Comparison of ENCODE assay signal across 25 cellular contexts in the genomic region with DNA sequence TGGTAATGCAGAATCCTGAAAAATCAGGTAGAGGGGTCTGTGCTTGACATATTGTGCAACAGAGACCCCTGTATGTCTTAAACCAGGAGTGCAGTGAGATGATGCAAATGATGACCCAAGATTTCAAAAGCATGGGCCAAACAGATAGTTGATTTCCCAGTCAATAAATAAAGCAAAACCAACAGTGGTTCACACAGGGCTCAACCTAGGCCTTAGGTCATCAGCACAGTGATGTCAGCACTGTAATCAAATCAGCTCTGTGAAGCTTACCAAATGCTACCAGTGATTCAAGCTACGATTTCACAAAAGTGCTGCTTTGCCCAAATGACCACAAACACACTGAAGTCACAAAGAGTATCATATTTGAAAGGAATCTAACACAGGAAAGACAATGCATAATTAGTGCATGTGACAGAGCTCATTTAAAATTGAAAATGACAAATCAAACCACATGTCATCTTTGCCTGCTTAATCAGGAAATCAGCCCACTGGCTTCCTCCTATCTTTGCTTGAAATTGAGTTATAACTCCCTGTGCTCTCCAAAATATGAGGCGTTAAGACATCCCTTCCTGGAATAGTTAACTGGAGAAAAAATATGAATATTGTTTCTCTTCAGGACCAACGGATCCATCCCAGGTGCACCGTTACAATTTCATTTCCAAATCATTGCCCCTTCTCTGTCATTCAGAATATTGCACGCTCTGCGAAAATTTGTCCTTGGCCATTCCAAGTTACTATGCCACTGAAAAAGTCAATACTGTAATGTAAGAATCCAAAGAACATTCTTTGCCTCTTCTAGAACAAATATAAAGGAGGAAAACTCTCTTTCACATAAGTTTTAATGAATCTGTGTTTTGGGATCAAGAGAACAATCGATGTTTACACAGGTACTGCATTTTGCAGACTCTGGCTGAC. TPM values are rescaled to one million over a fixed set of nuclear protein-coding genes. Genes with fewer than 3 reads are reported as not detected.
DNase-seq lines count a peak whose midpoint lies in the region; ATAC-seq, FAIRE-seq and TF ChIP-seq lines count a peak whose summit lies in the region.
"Had no signal": no experiment of that assay in that cellular context is flagged by ENCODE, and none has a peak within 500 bp of the region (broad histone marks: within the 10 kb centered on the region; RNA-seq: fewer than 3 reads in every experiment).

No MANE protein-coding gene starts in this region.

- ATAC-seq in activated naive CD4-positive, alpha-beta T cell treated with anti-CD3 and anti-CD28 coated beads, Interleukin-2, amount 50 U/mL, for 72 hours = peak; percentile 59 to 62
- ATAC-seq in WTC11 = no peak
- ATAC-seq in GM21515 (IDR thresholded peaks at IDR 0.05; ENCODE audit: unreplicated experiment) = no peak

- no peak for TF ChIP-seq CTCF in WTC11 (IDR thresholded peaks at IDR 0.05)
- TF ChIP-seq CTCF in keratinocyte (optimal IDR thresholded peaks at IDR 0.05 in 1 of 3, IDR thresholded peaks at IDR 0.05 in 1 of 3, conservative IDR thresholded peaks at IDR 0.05 in 1 of 3; ENCODE audit: extremely low read depth in 1 of 3, insufficient read depth in 2 of 3, low read length in 3 of 3) = no peak
- no peak for TF ChIP-seq CTCF in vagina (IDR thresholded peaks at IDR 0.05)

- H4K20me1 ChIP-seq in keratinocyte (ENCODE audit: control insufficient read depth, extremely low read depth, insufficient read depth, low read length) = no peaks in the 10 kb centered on the region

- POLR2A ChIA-PET in WTC11 (lab: Charles Lee) = no interaction called here

- H3K27me3 Mint-ChIP-seq in WTC11 (ENCODE audit: low read depth) = no peaks in the 10 kb centered on the region
- H3K27me3 Mint-ChIP-seq: activated CD4-positive, alpha-beta T cell treated with anti-CD3 and anti-CD28 coated beads, Interleukin-2, amount 10 ng/mL, durations not matched to agents 24 days and 14 days had no signal

- H3K4me1 ChIP-seq in keratinocyte (ENCODE audit: control insufficient read depth, extremely low read depth, insufficient read depth, low read length) (no peaks in the 10 kb centered on the region), vagina (no peaks in the 10 kb centered on the region)

- H3K9me3 ChIP-seq in keratinocyte (ENCODE audit: control insufficient read depth, low read depth, low read length) (no peaks in the 10 kb centered on the region), vagina (no peaks in the 10 kb centered on the region)

- H3K9me1 ChIP-seq in keratinocyte (ENCODE audit: control insufficient read depth, extremely low read depth, insufficient read depth, low read length) = no peaks in the 10 kb centered on the region

- H3K27ac ChIP-seq in keratinocyte (ENCODE audit: control insufficient read depth, insufficient read depth, low read length) (no peak overlapping the region), vagina (no peak overlapping the region)
- H3K27ac ChIP-seq: RWPE1 had no signal

- H3K9me3 Mint-ChIP-seq in activated naive CD4-positive, alpha-beta T cell treated with anti-CD3 and anti-CD28 coated beads, Interleukin-2, amount 50 U/mL, for 72 hours = no peaks in the 10 kb centered on the region
- no peaks in the 10 kb centered on the region for H3K9me3 Mint-ChIP-seq in WTC11
- H3K9me3 Mint-ChIP-seq: activated CD4-positive, alpha-beta T cell treated with anti-CD3 and anti-CD28 coated beads, Interleukin-2, amount 10 ng/mL, durations not matched to agents 24 days and 14 days; activated naive CD8-positive, alpha-beta T cell treated with anti-CD3 and anti-CD28 coated beads, Interleukin-2, amount 10 ng/mL, durations not matched to agents 7 days and 5 days; HFFc6; nephron progenitor cell had no signal

- H3K36me3 ChIP-seq in keratinocyte (ENCODE audit: control insufficient read depth in 2 of 2, extremely low read depth in 1 of 2, insufficient read depth in 2 of 2, low read length in 2 of 2) (no peaks in the 10 kb centered on the region), vagina (no peaks in the 10 kb centered on the region)

- H3K27me3 ChIP-seq in keratinocyte (ENCODE audit: control insufficient read depth, extremely low read depth, insufficient read depth, low read length) = no peaks in the 10 kb centered on the region
- no peaks in the 10 kb centered on the region for H3K27me3 ChIP-seq in vagina

- H3K4me2 ChIP-seq in keratinocyte (ENCODE audit: control insufficient read depth, extremely low read depth, insufficient read depth, low read depth, low read length) = no peak overlapping the region

- dilution Hi-C loops in keratinocyte (cut with MboI; ENCODE audit: extremely low pct_ligation_motif_present, low sequenced_read_pairs) = no loop called here

- peak; percentile 36 for FAIRE-seq in keratinocyte (lab: Jason Lieb, UNC)
- FAIRE-seq: kidney, small intestine, TTC549, urothelium cell line had no signal

- no peak overlapping the region for H3K4me3 Mint-ChIP-seq in WTC11
- H3K4me3 Mint-ChIP-seq: activated CD4-positive, alpha-beta T cell treated with anti-CD3 and anti-CD28 coated beads, Interleukin-2, amount 10 ng/mL, durations not matched to agents 24 days and 14 days; activated naive CD8-positive, alpha-beta T cell treated with anti-CD3 and anti-CD28 coated beads, Interleukin-2, amount 10 ng/mL, durations not matched to agents 7 days and 5 days; HFFc6; nephron progenitor cell had no signal

- H3K36me3 Mint-ChIP-seq in activated naive CD4-positive, alpha-beta T cell treated with anti-CD3 and anti-CD28 coated beads, Interleukin-2, amount 50 U/mL, for 72 hours = no peaks in the 10 kb centered on the region
- H3K36me3 Mint-ChIP-seq in WTC11 = no peaks in the 10 kb centered on the region
- H3K36me3 Mint-ChIP-seq: activated naive CD8-positive, alpha-beta T cell treated with anti-CD3 and anti-CD28 coated beads, Interleukin-2, amount 10 ng/mL, durations not matched to agents 7 days and 5 days had no signal

- H3K4me3 ChIP-seq in keratinocyte (ENCODE audit: control insufficient read depth in 2 of 3, extremely low read depth in 1 of 3, insufficient read depth in 2 of 3, low read depth in 1 of 3, low read length in 3 of 3) = no peak overlapping the region
- no peak overlapping the region for H3K4me3 ChIP-seq in vagina

- H3K79me2 ChIP-seq in keratinocyte (ENCODE audit: control insufficient read depth, insufficient read depth, low read length) = no peaks in the 10 kb centered on the region

- no peak overlapping the region for H2AFZ ChIP-seq in keratinocyte (ENCODE audit: control insufficient read depth, low read length)

- no peak for DNase-seq in activated naive CD4-positive, alpha-beta T cell treated with anti-CD3 and anti-CD28 coated beads, Interleukin-2, amount 50 U/mL, for 72 hours (ENCODE audit: low spot score in 2 of 2)
- DNase-seq in activated naive CD4-positive, alpha-beta T cell treated with Interleukin-2 at 50 U/mL for 16 hours = no peak
- DNase-seq in WTC11 (ENCODE audit: low spot score) = no peak
- DNase-seq in keratinocyte (ENCODE audit: low read depth, low spot score) = no peak
- no peak for DNase-seq in DMS79 treated with DMSO at 0.1 percent for 48 hours (lab: John Stamatoyannopoulos, UW)
- no peak for DNase-seq in vagina (ENCODE audit: extremely low spot score in 2 of 2)
- no peak for DNase-seq in AML-193 (lab: John Stamatoyannopoulos, UW)
- DNase-seq: activated CD4-positive, alpha-beta T cell treated with anti-CD3 and anti-CD28 coated beads, Interleukin-2, amount 10 ng/mL, durations not matched to agents 24 days and 14 days; activated naive CD8-positive, alpha-beta T cell treated with anti-CD3 and anti-CD28 coated beads, Interleukin-2, amount 10 ng/mL, durations not matched to agents 7 days and 5 days; DMS79; foreskin melanocyte; HFFc6; hypothalamus; kidney; NCI-H1930; NCI-H446 treated with DMSO at 0.1 percent for 48 hours; nephron progenitor cell; small intestine; stimulated activated CD4-positive, alpha-beta T cell treated with anti-CD3 and anti-CD28 coated beads, Interleukin-4, amount 100 ng/mL, for 1 hour; substantia nigra; SW 1271 had no signal

- TF ChIP-seq POLR2A in vagina (IDR thresholded peaks at IDR 0.05) = no peak

- H3K27ac Mint-ChIP-seq in activated naive CD4-positive, alpha-beta T cell treated with anti-CD3 and anti-CD28 coated beads, Interleukin-2, amount 50 U/mL, for 72 hours = no peak overlapping the region
- H3K27ac Mint-ChIP-seq in WTC11 = no peak overlapping the region
- H3K27ac Mint-ChIP-seq: activated CD4-positive, alpha-beta T cell treated with anti-CD3 and anti-CD28 coated beads, Interleukin-2, amount 10 ng/mL, durations not matched to agents 24 days and 14 days; activated naive CD8-positive, alpha-beta T cell treated with anti-CD3 and anti-CD28 coated beads, Interleukin-2, amount 10 ng/mL, durations not matched to agents 7 days and 5 days; HFFc6; nephron progenitor cell had no signal

- intact Hi-C loops in vagina (cut with DNase I) = no loop called here

- no peak overlapping the region for H3K9ac ChIP-seq in keratinocyte (ENCODE audit: control insufficient read depth, extremely low read depth, insufficient read depth, low read length)

- CTCF ChIA-PET in WTC11 (lab: Charles Lee) = no interaction called here

- no peaks in the 10 kb centered on the region for H3K4me1 Mint-ChIP-seq in WTC11
- H3K4me1 Mint-ChIP-seq: activated CD4-positive, alpha-beta T cell treated with anti-CD3 and anti-CD28 coated beads, Interleukin-2, amount 10 ng/mL, durations not matched to agents 24 days and 14 days; nephron progenitor cell had no signal

RNA-seq across cellular contexts. Expression of a gene that starts 41.9 kb away (rescaled TPM):
- total RNA-seq in activated naive CD4-positive, alpha-beta T cell treated with anti-CD3 and anti-CD28 coated beads, Interleukin-2, amount 50 U/mL, for 72 hours = 10 to 100 TPM; 22.6 to 30.7 TPM
- total RNA-seq in WTC11 (2021) (29.5 to 31.9 TPM (median 29.8 TPM) in 3 replicates), vagina (24.6 TPM)
- polyA plus RNA-seq in keratinocyte = 24.4 to 34.8 TPM (median 27.8 TPM) in 3 replicates
- polyA plus RNA-seq in keratinocyte (2011; ENCODE audit: low read depth) = 20.4 TPM
- 14.3 and 23.5 TPM in 2 replicates for polyA plus RNA-seq in keratinocyte (2011; cell fraction: cytosol; rRNA removed)
- polyA plus RNA-seq in keratinocyte (2011; cell fraction: nucleus; rRNA removed) = 30.1 and 33.0 TPM in 2 replicates
- polyA plus RNA-seq in keratinocyte (2012; ENCODE audit: low replicate concordance) = 20.7 and 32.5 TPM in 2 replicates
- 18.3 to 31.6 TPM (median 25.1 TPM) in 3 replicates for polyA minus RNA-seq in keratinocyte
- polyA minus RNA-seq in keratinocyte (2011; cell fraction: cytosol; rRNA and poly(A)+ RNA removed) = 23.6 TPM
- polyA minus RNA-seq in keratinocyte (2011; cell fraction: nucleus; rRNA and poly(A)+ RNA removed) = 15.6 and 16.4 TPM in 2 replicates

RNA-seq across cellular contexts. Expression of a gene that starts 51.7 kb away (rescaled TPM):
- total RNA-seq in activated naive CD4-positive, alpha-beta T cell treated with anti-CD3 and anti-CD28 coated beads, Interleukin-2, amount 50 U/mL, for 72 hours = 10 to 100 TPM; 49.3 to 89.6 TPM
- total RNA-seq in WTC11 (2021) (40.8 to 45.4 TPM (median 42.3 TPM) in 3 replicates), vagina (34.6 TPM)
- 9.4 to 19.9 TPM (median 13.3 TPM) in 3 replicates for polyA plus RNA-seq in keratinocyte
- 11.3 TPM for polyA plus RNA-seq in keratinocyte (2011; ENCODE audit: low read depth)
- 6.9 and 10.9 TPM in 2 replicates for polyA plus RNA-seq in keratinocyte (2011; cell fraction: cytosol; rRNA removed)
- 27.8 and 29.3 TPM in 2 replicates for polyA plus RNA-seq in keratinocyte (2011; cell fraction: nucleus; rRNA removed)
- polyA plus RNA-seq in keratinocyte (2012; ENCODE audit: low replicate concordance) = 13.7 and 15.1 TPM in 2 replicates
- 13.0 to 30.2 TPM (median 17.9 TPM) in 3 replicates for polyA minus RNA-seq in keratinocyte
- 9.2 TPM for polyA minus RNA-seq in keratinocyte (2011; cell fraction: cytosol; rRNA and poly(A)+ RNA removed)
- polyA minus RNA-seq in keratinocyte (2011; cell fraction: nucleus; rRNA and poly(A)+ RNA removed) = 9.2 and 9.6 TPM in 2 replicates

Comparison
In these comparisons a context has a peak if more than half of its experiments do, and no peak if none do; other contexts are left out.
1. ATAC-seq: peak in activated naive CD4-positive, alpha-beta T cell treated with anti-CD3 and anti-CD28 coated beads, Interleukin-2, amount 50 U/mL, for 72 hours (2 of 2); none in WTC11 (single experiment) and GM21515 (single experiment).